ENCODE assay signal across 8 cellular contexts in the genomic region with DNA sequence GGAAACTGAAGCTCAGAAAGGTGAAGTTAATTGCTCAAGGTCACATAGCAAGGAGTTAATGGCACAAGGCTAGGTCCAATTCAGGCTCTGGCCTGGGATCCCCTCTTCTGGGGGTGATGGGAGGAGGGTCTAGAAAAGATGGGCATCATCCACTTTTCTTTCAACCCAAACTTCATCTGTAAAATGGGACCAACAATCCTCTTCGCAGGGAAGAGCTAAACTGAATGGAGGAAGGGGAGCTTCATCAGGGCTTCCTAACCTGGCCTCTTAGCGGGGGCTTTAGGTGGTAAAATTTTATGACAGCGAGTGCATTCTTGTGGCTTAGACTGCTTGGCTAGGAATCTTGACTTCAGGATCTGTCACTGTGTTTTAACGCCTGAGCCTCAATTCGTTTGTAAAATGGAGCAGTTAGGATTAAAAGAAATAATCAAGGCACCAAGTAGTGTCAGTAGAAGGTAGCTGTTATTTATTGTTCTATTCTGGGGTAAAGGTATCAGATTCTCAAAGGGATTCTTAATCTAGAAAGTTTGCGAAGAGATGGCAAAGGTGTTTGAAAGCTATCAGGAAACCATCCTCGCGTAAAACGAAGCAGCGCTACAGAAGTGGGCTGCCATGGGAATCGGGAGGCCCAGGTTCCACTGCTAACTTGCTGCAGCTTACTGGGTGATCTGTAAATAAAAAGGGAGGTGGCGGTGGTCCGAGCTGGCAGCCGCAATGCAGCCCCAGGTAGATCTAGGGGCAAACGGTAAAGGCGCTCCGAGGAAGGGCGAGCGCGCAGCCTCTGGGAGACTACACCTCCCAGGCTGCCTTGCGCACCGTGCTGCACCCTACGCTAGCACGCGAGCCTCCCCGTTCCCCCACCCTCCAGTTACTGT. TPM values are rescaled to one million over a fixed set of nuclear protein-coding genes. Genes with fewer than 3 reads are reported as not detected.
A peak's percentile ranks its signal among the peaks of the same experiment; 100 is the strongest.
DNase-seq lines count a peak whose midpoint lies in the region; ATAC-seq and TF ChIP-seq lines count a peak whose summit lies in the region.

No MANE protein-coding gene starts in this region.

- TF ChIP-seq EP300 in tibial nerve (IDR thresholded peaks at IDR 0.05), result no peak

- ATAC-seq in HG03045 (IDR thresholded peaks at IDR 0.05; ENCODE audit: unreplicated experiment) (peak; percentile 77), lung (ENCODE audit: insufficient read depth, low FRiP score) (peak; percentile 93), GM21737 (IDR thresholded peaks at IDR 0.05; ENCODE audit: unreplicated experiment) (no peak)

- H3K9me3 ChIP-seq in NT2/D1 (ENCODE audit: insufficient read depth, low read length), result no peaks in the 10 kb centered on the region
- H3K9me3 ChIP-seq in lung (ENCODE audit: control insufficient read depth in 2 of 2, insufficient read depth in 1 of 2, low read length in 1 of 2), result no peaks in the 10 kb centered on the region
- H3K9me3 ChIP-seq in tibial nerve, result no peaks in the 10 kb centered on the region

- TF ChIP-seq CTCF in AG09309 (IDR thresholded peaks at IDR 0.05; ENCODE audit: control insufficient read depth, insufficient read depth, low read depth, low read length, missing control alignments), result no peak
- no peak for TF ChIP-seq CTCF in GM12875 (IDR thresholded peaks at IDR 0.05; ENCODE audit: borderline replicate concordance, insufficient read depth, low read depth, low read length)
- no peak for TF ChIP-seq CTCF in lung (IDR thresholded peaks at IDR 0.05; ENCODE audit: control extremely low read depth, extremely low read depth)
- no peak for TF ChIP-seq CTCF in tibial nerve (IDR thresholded peaks at IDR 0.05)

- peaks cover 4% of the 10 kb centered on the region for H3K4me1 ChIP-seq in NT2/D1 (ENCODE audit: insufficient read depth, insufficient read length)
- peaks cover 6% of the 10 kb centered on the region in 2 donors for H3K4me1 ChIP-seq in lung (ENCODE audit: control insufficient read depth in 2 of 2, insufficient read depth in 2 of 2, low read length in 2 of 2)
- H3K4me1 ChIP-seq in tibial nerve, result peaks cover 7 to 38% (median 19%) of the 10 kb centered on the region in 4 donors

- H3K4me3 ChIP-seq in AG09309 (ENCODE audit: control insufficient read depth, low read depth, low read length) (peak overlapping the region; percentile 82), GM12875 (ENCODE audit: low read depth, low read length) (peak overlapping the region; percentile 98), NT2/D1 (ENCODE audit: insufficient read length, low read depth) (peak overlapping the region; percentile 95), lung (peak overlapping the region; percentile 79), tibial nerve (peak overlapping the region; percentile 69 to 98 (median 86))

- H3K27ac ChIP-seq in cingulate gyrus (ENCODE audit: low read depth, low read length), result peak overlapping the region; percentile 100
- H3K27ac ChIP-seq in lung (ENCODE audit: low read depth in 1 of 2, low read length in 1 of 2), result peak overlapping the region; percentile 98 to 99
- H3K27ac ChIP-seq in tibial nerve, result peak overlapping the region; percentile 99 to 100 (median 99)

- no peak for TF ChIP-seq POLR2A in tibial nerve (IDR thresholded peaks at IDR 0.05)

- WGBS in lung, 2 donors, result 14% methylated on average over 26 of the region's 26 CpGs
- WGBS in tibial nerve, 2 donors, result 8 to 9% methylated on average over 23 to 26 of the region's 26 CpGs

- H3K9ac ChIP-seq in NT2/D1 (ENCODE audit: insufficient read length, low read depth), result peak overlapping the region; percentile 99

- DNase-seq in AG09309 (ENCODE audit: low read depth) (no peak), NT2/D1 (ENCODE audit: low read depth, low spot score) (no peak), lung (ENCODE audit: low spot score) (no peak), tibial nerve (ENCODE audit: low spot score in 2 of 2) (no peak)

- H3K27me3 ChIP-seq in NT2/D1 (ENCODE audit: insufficient read depth, insufficient read length) (peaks cover 50% of the 10 kb centered on the region), lung (ENCODE audit: control insufficient read depth, insufficient read depth) (no peaks in the 10 kb centered on the region), tibial nerve (no peaks in the 10 kb centered on the region)

- H3K36me3 ChIP-seq in NT2/D1 (ENCODE audit: insufficient read depth, insufficient read length, low read length) (peaks cover 29% of the 10 kb centered on the region), lung (ENCODE audit: control insufficient read depth in 2 of 2, insufficient read depth in 2 of 2, low read length in 2 of 2) (peaks cover 5 to 12% of the 10 kb centered on the region in 2 donors), tibial nerve (peaks cover 0 to 27% (median 6%) of the 10 kb centered on the region in 3 donors)

RNA-seq across cellular contexts. Expression of a gene that starts 1.5 kb away (rescaled TPM):
- total RNA-seq in lung (10 to 100 TPM; 45.9 to 61.0 TPM), tibial nerve (10 to 100 TPM; 17.2 to 42.6 (median 31.0) TPM)
- polyA plus RNA-seq in lung, result 10 to 100 TPM; 13.4 to 16.7 TPM

RNA-seq across cellular contexts. Expression of a gene that starts 39.3 kb away (rescaled TPM):
- total RNA-seq in lung, result 10 to 100 TPM; 32.1 to 80.8 TPM
- 10 to 100 TPM; 55.4 to 55.7 TPM for polyA plus RNA-seq in lung
- 10 to 100 TPM; 26.2 to 46.8 (median 31.7) TPM for total RNA-seq in tibial nerve

RNA-seq across cellular contexts. Expression of a gene that starts 46.7 kb away (rescaled TPM):
- total RNA-seq in lung, result 10 to 100 TPM; 16.0 to 60.3 TPM
- 10 to 100 TPM; 44.7 to 63.2 TPM for polyA plus RNA-seq in lung
- 10 to 100 TPM; 37.4 to 43.7 (median 40.1) TPM for total RNA-seq in tibial nerve

RNA-seq across cellular contexts. Expression of a gene that starts 50.7 kb away (rescaled TPM):
- total RNA-seq in lung (10 to 100 TPM; 12.2 to 35.2 TPM), tibial nerve (10 to 100 TPM; 29.9 to 46.2 (median 33.3) TPM)
- 10 to 100 TPM; 28.1 to 37.4 TPM for polyA plus RNA-seq in lung
